In the genomic region with DNA sequence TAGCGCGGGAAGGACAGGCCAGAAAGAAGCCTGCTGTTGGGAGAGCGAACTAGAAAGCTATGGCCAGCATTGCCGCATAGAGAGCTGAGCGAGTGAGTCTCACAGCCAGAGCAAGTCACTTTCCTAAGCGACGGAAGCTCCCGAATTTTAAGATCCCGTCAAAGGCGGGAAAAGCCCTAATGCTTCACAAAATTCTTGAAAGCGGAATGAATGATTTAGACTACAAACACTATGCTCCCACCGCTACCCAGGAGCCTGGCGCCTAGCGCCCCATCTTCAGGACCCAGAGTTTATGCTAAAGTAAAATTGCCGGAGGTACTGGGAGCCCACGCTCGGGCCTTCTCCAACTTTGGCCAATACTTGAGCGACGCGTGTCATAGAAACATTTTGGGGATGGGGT, we compare ENCODE assay signal across 1 cellular context.
TF ChIP-seq lines count a peak whose summit lies in the region.

No MANE protein-coding gene starts in this region.

TF ChIP-seq in WTC11, 78 proteins besides CTCF, POLR2A, EP300 and RAD21 (continued from another document):
- TF ChIP-seq, protein P1, sequence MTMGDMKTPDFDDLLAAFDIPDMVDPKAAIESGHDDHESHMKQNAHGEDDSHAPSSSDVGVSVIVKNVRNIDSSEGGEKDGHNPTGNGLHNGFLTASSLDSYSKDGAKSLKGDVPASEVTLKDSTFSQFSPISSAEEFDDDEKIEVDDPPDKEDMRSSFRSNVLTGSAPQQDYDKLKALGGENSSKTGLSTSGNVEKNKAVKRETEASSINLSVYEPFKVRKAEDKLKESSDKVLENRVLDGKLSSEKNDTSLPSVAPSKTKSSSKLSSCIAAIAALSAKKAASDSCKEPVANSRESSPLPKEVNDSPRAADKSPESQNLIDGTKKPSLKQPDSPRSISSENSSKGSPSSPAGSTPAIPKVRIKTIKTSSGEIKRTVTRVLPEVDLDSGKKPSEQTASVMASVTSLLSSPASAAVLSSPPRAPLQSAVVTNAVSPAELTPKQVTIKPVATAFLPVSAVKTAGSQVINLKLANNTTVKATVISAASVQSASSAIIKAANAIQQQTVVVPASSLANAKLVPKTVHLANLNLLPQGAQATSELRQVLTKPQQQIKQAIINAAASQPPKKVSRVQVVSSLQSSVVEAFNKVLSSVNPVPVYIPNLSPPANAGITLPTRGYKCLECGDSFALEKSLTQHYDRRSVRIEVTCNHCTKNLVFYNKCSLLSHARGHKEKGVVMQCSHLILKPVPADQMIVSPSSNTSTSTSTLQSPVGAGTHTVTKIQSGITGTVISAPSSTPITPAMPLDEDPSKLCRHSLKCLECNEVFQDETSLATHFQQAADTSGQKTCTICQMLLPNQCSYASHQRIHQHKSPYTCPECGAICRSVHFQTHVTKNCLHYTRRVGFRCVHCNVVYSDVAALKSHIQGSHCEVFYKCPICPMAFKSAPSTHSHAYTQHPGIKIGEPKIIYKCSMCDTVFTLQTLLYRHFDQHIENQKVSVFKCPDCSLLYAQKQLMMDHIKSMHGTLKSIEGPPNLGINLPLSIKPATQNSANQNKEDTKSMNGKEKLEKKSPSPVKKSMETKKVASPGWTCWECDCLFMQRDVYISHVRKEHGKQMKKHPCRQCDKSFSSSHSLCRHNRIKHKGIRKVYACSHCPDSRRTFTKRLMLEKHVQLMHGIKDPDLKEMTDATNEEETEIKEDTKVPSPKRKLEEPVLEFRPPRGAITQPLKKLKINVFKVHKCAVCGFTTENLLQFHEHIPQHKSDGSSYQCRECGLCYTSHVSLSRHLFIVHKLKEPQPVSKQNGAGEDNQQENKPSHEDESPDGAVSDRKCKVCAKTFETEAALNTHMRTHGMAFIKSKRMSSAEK (CRISPR knock-in tag; IDR thresholded peaks at IDR 0.05; ENCODE audit: borderline replicate concordance): no peak
- TF ChIP-seq NR1H2 (CRISPR knock-in tag; IDR thresholded peaks at IDR 0.05) (no peak), NR2C2 (CRISPR knock-in tag; IDR thresholded peaks at IDR 0.05) (no peak), GTF2I (CRISPR knock-in tag; conservative IDR thresholded peaks at IDR 0.05) (no peak)
